ENCODE assay signal across 23 cellular contexts in genomic region chr9:135227641-135228251, GRCh38.
DNase-seq lines count a peak whose midpoint lies in the region; ATAC-seq and TF ChIP-seq lines count a peak whose summit lies in the region.
"Had no signal": no experiment of that assay in that cellular context is flagged by ENCODE, and none has a peak within 500 bp of the region (broad histone marks: within the 10 kb centered on the region; RNA-seq: fewer than 3 reads in every experiment).

No MANE protein-coding gene starts in this region.

- TF ChIP-seq CTCF in right atrium auricular region (IDR thresholded peaks at IDR 0.05), result no peak
- no peak for TF ChIP-seq CTCF in WTC11 (IDR thresholded peaks at IDR 0.05)
- TF ChIP-seq CTCF in left ventricle myocardium inferior (IDR thresholded peaks at IDR 0.05; ENCODE audit: borderline replicate concordance), result no peak
- TF ChIP-seq CTCF in sigmoid colon (IDR thresholded peaks at IDR 0.05), result no peak

- H3K27ac ChIP-seq in right atrium auricular region, result no peak overlapping the region
- H3K27ac ChIP-seq in left ventricle myocardium inferior (replicated peaks), result no peak overlapping the region
- H3K27ac ChIP-seq in sigmoid colon, result no peak overlapping the region
- H3K27ac ChIP-seq: 22Rv1, C4-2B had no signal

- H3K9me3 ChIP-seq in right atrium auricular region, result no peaks in the 10 kb centered on the region
- H3K9me3 ChIP-seq in left ventricle myocardium inferior (replicated peaks), result no peaks in the 10 kb centered on the region
- no peaks in the 10 kb centered on the region for H3K9me3 ChIP-seq in sigmoid colon

- peak overlapping the region; percentile 35; the same call in 1 of the 2 replicates for H3K27ac Mint-ChIP-seq in WTC11
- H3K27ac Mint-ChIP-seq: CD8-positive, alpha-beta memory T cell had no signal

- H3K4me3 ChIP-seq in right atrium auricular region (no peak overlapping the region), left ventricle myocardium inferior (no peak overlapping the region), sigmoid colon (no peak overlapping the region)

- no peaks in the 10 kb centered on the region for H3K36me3 Mint-ChIP-seq in WTC11
- H3K36me3 Mint-ChIP-seq: CD8-positive, alpha-beta memory T cell had no signal

- whole genome bisulfite sequencing in sigmoid colon, 2 donors, result 74 to 82% methylated on average over 17 of the region's 17 CpGs

- no peak for TF ChIP-seq POLR2A in sigmoid colon (IDR thresholded peaks at IDR 0.05)

- DNase-seq in Right ventricle myocardium inferior (ENCODE audit: missing footprints) (peak; percentile 27), right atrium auricular region (ENCODE audit: low spot score) (no peak), WTC11 (ENCODE audit: low spot score) (peak; percentile 3), left ventricle myocardium inferior (peak; percentile 3), sigmoid colon (peak; percentile 50), GDM1 (lab: John Stamatoyannopoulos, UW) (no peak)
- no peak for DNase-seq in activated CD4-positive, CD25-positive, alpha-beta regulatory T cell treated with anti-CD3 and anti-CD28 coated beads, Interleukin-2, amount 50 U/mL, for 72 hours
- DNase-seq: ACHN, Calu3, DMS53, EL, Karpas-422, MV-4-11, NCI-H1105 treated with DMSO at 0.1 percent for 48 hours, NCI-H2081, NCI-H2171 treated with DMSO at 0.1 percent for 48 hours, NCI-H524 treated with DMSO at 0.1 percent for 48 hours, OCI-M1, SHP77 had no signal

- no peaks in the 10 kb centered on the region for H3K9me3 Mint-ChIP-seq in WTC11
- H3K9me3 Mint-ChIP-seq: CD8-positive, alpha-beta memory T cell had no signal

- H3K27me3 Mint-ChIP-seq in WTC11 (ENCODE audit: low read depth), result no peaks in the 10 kb centered on the region

- no peak for ATAC-seq in Right ventricle myocardium inferior
- ATAC-seq in WTC11, result no peak
- ATAC-seq in GM19324 (IDR thresholded peaks at IDR 0.05; ENCODE audit: low FRiP score, unreplicated experiment), result no peak

- no peak overlapping the region for H3K4me3 Mint-ChIP-seq in WTC11
- H3K4me3 Mint-ChIP-seq: CD8-positive, alpha-beta memory T cell had no signal

- peaks cover 18% of the 10 kb centered on the region for H3K4me1 Mint-ChIP-seq in WTC11
- H3K4me1 Mint-ChIP-seq: CD8-positive, alpha-beta memory T cell had no signal

- CTCF ChIA-PET in WTC11 (lab: Charles Lee), result no interaction called here

- TF ChIP-seq EP300 in sigmoid colon (IDR thresholded peaks at IDR 0.05), result no peak

- no peaks in the 10 kb centered on the region for H3K27me3 ChIP-seq in right atrium auricular region
- peaks cover 82% of the 10 kb centered on the region for H3K27me3 ChIP-seq in left ventricle myocardium inferior (ENCODE audit: low read depth)
- peaks cover 0 to 51% (median 20%) of the 10 kb centered on the region in 3 donors for H3K27me3 ChIP-seq in sigmoid colon

- intact Hi-C loops in Right ventricle myocardium inferior (cut with DNase I) (no loop called here), left ventricle myocardium inferior (cut with micrococcal nuclease) (no loop called here), sigmoid colon (cut with DNase I) (no loop called here)

- H3K4me1 ChIP-seq in right atrium auricular region (no peaks in the 10 kb centered on the region), left ventricle myocardium inferior (no peaks in the 10 kb centered on the region), sigmoid colon (no peaks in the 10 kb centered on the region)

- POLR2A ChIA-PET in WTC11 (lab: Charles Lee), result no interaction called here

- H3K36me3 ChIP-seq in right atrium auricular region, result no peaks in the 10 kb centered on the region
- no peaks in the 10 kb centered on the region for H3K36me3 ChIP-seq in left ventricle myocardium inferior
- H3K36me3 ChIP-seq in sigmoid colon, result no peaks in the 10 kb centered on the region

TF ChIP-seq in WTC11, 78 proteins besides CTCF, POLR2A, EP300 and RAD21:
- no peak for TF ChIP-seq OVOL2 (CRISPR knock-in tag; IDR thresholded peaks at IDR 0.05; ENCODE audit: borderline replicate concordance)
- TF ChIP-seq NFYB (CRISPR knock-in tag; conservative IDR thresholded peaks at IDR 0.05; ENCODE audit: low read depth), result no peak
- no peak for TF ChIP-seq ZNF396 (CRISPR knock-in tag; IDR thresholded peaks at IDR 0.05; ENCODE audit: borderline replicate concordance)
- TF ChIP-seq GTF2I (CRISPR knock-in tag; conservative IDR thresholded peaks at IDR 0.05), result no peak
- TF ChIP-seq PRRX2 (CRISPR knock-in tag; IDR thresholded peaks at IDR 0.05), result no peak
- no peak for TF ChIP-seq GRHL2 (CRISPR knock-in tag; IDR thresholded peaks at IDR 0.05; ENCODE audit: insufficient replicate concordance, severe bottlenecking)
- no peak for TF ChIP-seq E2F1 (CRISPR knock-in tag; IDR thresholded peaks at IDR 0.05)
- TF ChIP-seq ATF6 (CRISPR knock-in tag; IDR thresholded peaks at IDR 0.05), result no peak
- TF ChIP-seq ZNF416 (CRISPR knock-in tag; IDR thresholded peaks at IDR 0.05), result no peak
- no peak for TF ChIP-seq AR (CRISPR knock-in tag; IDR thresholded peaks at IDR 0.05)
- TF ChIP-seq CREM (CRISPR knock-in tag; IDR thresholded peaks at IDR 0.05), result no peak
TF ChIP-seq in WTC11: peak in this region for 0.

Comparison
In these comparisons a context has a peak if more than half of its experiments do, and no peak if none do; other contexts are left out.
1. DNase-seq: peak in Right ventricle myocardium inferior (single experiment), WTC11 (single experiment), left ventricle myocardium inferior (single experiment) and sigmoid colon (single experiment); none in right atrium auricular region (single experiment), activated CD4-positive, CD25-positive, alpha-beta regulatory T cell treated with anti-CD3 and anti-CD28 coated beads, Interleukin-2, amount 50 U/mL, for 72 hours (single experiment) and GDM1 (single experiment).